In the genomic region with DNA sequence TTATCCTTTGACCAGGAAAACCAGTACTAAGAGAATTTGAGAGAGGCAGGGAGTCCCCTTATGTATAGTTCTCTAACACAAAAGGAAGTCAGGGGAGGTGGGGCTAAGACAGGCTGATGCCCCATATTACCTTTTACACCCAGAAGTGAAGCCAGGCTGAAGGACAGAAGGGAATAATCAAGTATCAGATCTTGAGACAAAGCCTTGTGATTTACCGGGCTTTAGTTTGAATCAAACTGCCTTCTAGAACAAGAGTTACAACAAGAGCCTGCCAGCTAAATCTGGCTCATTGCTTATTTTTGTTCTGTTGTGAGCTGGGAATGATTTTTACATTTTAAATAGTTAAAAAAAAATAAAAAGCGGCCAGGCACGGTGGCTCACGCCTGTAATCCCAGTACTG, we compare ENCODE assay signal across 23 cellular contexts.
A peak's percentile ranks its signal among the peaks of the same experiment; 100 is the strongest.
DNase-seq lines count a peak whose midpoint lies in the region; ATAC-seq and TF ChIP-seq lines count a peak whose summit lies in the region.
"Had no signal": no experiment of that assay in that cellular context is flagged by ENCODE, and none has a peak within 500 bp of the region (broad histone marks: within the 10 kb centered on the region; RNA-seq: fewer than 3 reads in every experiment).

No MANE protein-coding gene starts in this region.

- peaks cover 5 to 18% of the 10 kb centered on the region in 2 donors for H3K9me3 ChIP-seq in ascending aorta
- H3K9me3 ChIP-seq in hepatocyte (ENCODE audit: low read depth) = no peaks in the 10 kb centered on the region
- no peaks in the 10 kb centered on the region for H3K9me3 ChIP-seq in sigmoid colon

- H3K9me2 ChIP-seq in hepatocyte (replicated peaks; ENCODE audit: insufficient read depth) = no peaks in the 10 kb centered on the region

- 89% methylated on average over 4 of the region's 4 CpGs for whole genome bisulfite sequencing in hepatocyte (ENCODE audit: low lambda C conversion rate, missing lambda C conversion rate)
- 89 to 91% methylated on average over 4 of the region's 4 CpGs for WGBS in sigmoid colon, 2 donors

- ATAC-seq in HG03457 (IDR thresholded peaks at IDR 0.05; ENCODE audit: unreplicated experiment) (no peak), HG03280 (IDR thresholded peaks at IDR 0.05; ENCODE audit: unreplicated experiment) (no peak)
- ATAC-seq: naive thymus-derived CD8-positive, alpha-beta T cell; T-cell had no signal

- H3K27me3 ChIP-seq in ascending aorta (no peaks in the 10 kb centered on the region), hepatocyte (no peaks in the 10 kb centered on the region), sigmoid colon (no peaks in the 10 kb centered on the region)
- H3K27me3 ChIP-seq: tibial nerve had no signal

- no peak for TF ChIP-seq POLR2A in sigmoid colon (IDR thresholded peaks at IDR 0.05)

- H3K4me3 ChIP-seq in ascending aorta (no peak overlapping the region), hepatocyte (no peak overlapping the region), sigmoid colon (no peak overlapping the region)
- H3K4me3 ChIP-seq: PC-9, tibial nerve had no signal

- H3K27ac ChIP-seq in ascending aorta (peak overlapping the region; percentile 62 to 70), hepatocyte (peak overlapping the region; percentile 55), sigmoid colon (peak overlapping the region in 3 of 4 donors; percentile 53 to 73 (median 69))
- H3K27ac ChIP-seq: C4-2B, PC-9, tibial nerve had no signal

- H3K4me1 ChIP-seq in ascending aorta = peaks cover 2 to 27% of the 10 kb centered on the region in 2 donors
- no peaks in the 10 kb centered on the region for H3K4me1 ChIP-seq in hepatocyte (ENCODE audit: insufficient read depth)
- H3K4me1 ChIP-seq in sigmoid colon = peaks cover 0 to 44% (median 32%) of the 10 kb centered on the region in 4 donors

- TF ChIP-seq EP300 in sigmoid colon (IDR thresholded peaks at IDR 0.05) = no peak

- no peak overlapping the region for H2AFZ ChIP-seq in hepatocyte

- H4K20me1 ChIP-seq in hepatocyte (ENCODE audit: insufficient read depth, poor library complexity, severe bottlenecking) = no peaks in the 10 kb centered on the region

- no peak overlapping the region for H3K4me2 ChIP-seq in hepatocyte
- H3K4me2 ChIP-seq: PC-9 had no signal

- no peak for TF ChIP-seq CTCF in ascending aorta (IDR thresholded peaks at IDR 0.05)
- no peak for TF ChIP-seq CTCF in hepatocyte (IDR thresholded peaks at IDR 0.05; ENCODE audit: poor library complexity)
- no peak for TF ChIP-seq CTCF in sigmoid colon (IDR thresholded peaks at IDR 0.05)

- DNase-seq in AG08395 (ENCODE audit: low spot score) = peak; percentile 10
- no peak for DNase-seq in ascending aorta (ENCODE audit: low spot score in 2 of 2)
- no peak for DNase-seq in hepatocyte (ENCODE audit: low spot score)
- DNase-seq in sigmoid colon = no peak
- DNase-seq in DMS79 (lab: John Stamatoyannopoulos, UW) = no peak
- no peak for DNase-seq in GM03348 (ENCODE audit: low spot score)
- DNase-seq: activated CD4-positive, alpha-beta T cell treated with anti-CD3 and anti-CD28 coated beads for 4 hours; activated naive CD4-positive, alpha-beta T cell treated with anti-CD3 and anti-CD28 coated beads, Interleukin-2, amount 50 U/mL, for 16 hours; anterior cingulate cortex; GOT3; left cardiac atrium; mesendoderm; naive thymus-derived CD8-positive, alpha-beta T cell; NCI-H446; PC-9; SIG-M5; stimulated activated CD4-positive, alpha-beta T cell treated with anti-CD3 and anti-CD28 coated beads, Interleukin-2, amount 100 ng/mL, for 48 hours; stimulated activated naive CD4-positive, alpha-beta T cell; T-cell had no signal

- intact Hi-C loops in ascending aorta (cut with DNase I) = no loop called here
- intact Hi-C loops in sigmoid colon (cut with DNase I) = no loop called here

- no peaks in the 10 kb centered on the region for H3K79me2 ChIP-seq in hepatocyte

- H3K36me3 ChIP-seq in ascending aorta (no peaks in the 10 kb centered on the region), hepatocyte (replicated peaks; ENCODE audit: insufficient read depth, low read depth) (no peaks in the 10 kb centered on the region), sigmoid colon (no peaks in the 10 kb centered on the region)
- H3K36me3 ChIP-seq: tibial nerve had no signal
